ENCODE assay signal across 17 cellular contexts in the genomic region with DNA sequence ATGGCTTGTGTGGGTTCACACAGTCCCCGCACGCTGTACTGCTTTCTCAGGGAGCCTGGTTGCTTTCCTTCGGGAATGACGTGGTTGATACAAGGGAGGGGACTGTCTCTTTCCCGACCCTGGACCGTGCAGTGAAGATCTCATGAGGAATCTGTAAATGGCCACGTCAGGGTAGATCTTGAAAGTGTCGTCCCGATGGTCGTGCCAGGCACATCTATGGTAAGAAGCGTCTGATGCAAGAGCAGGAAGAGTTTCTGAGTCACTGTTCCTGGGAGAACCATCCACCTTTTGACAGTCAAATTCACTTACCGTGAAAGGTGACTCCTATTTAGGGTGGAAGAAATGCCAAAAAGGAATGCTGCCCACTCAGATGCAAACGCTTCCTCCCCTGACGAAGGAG.
DNase-seq lines count a peak whose midpoint lies in the region; ATAC-seq and TF ChIP-seq lines count a peak whose summit lies in the region.
"Had no signal": no experiment of that assay in that cellular context is flagged by ENCODE, and none has a peak within 500 bp of the region (broad histone marks: within the 10 kb centered on the region; RNA-seq: fewer than 3 reads in every experiment).

No MANE protein-coding gene starts in this region.

- TF ChIP-seq POLR2A in sigmoid colon (IDR thresholded peaks at IDR 0.05): no peak

- CTCF ChIA-PET in WTC11 (lab: Charles Lee): no interaction called here
- CTCF ChIA-PET in activated CD4-positive, alpha-beta memory T cell treated with anti-CD3 and anti-CD28 coated beads, Interleukin-2, amount 10 ng/mL, durations not matched to agents 7 days and 5 days (lab: Charles Lee): no interaction called here

- no peak overlapping the region for H2BK120ac ChIP-seq in mesenchymal stem cell (ENCODE audit: low read depth, low read length)

- H3K4me1 Mint-ChIP-seq in CD14-positive monocyte (no peaks in the 10 kb centered on the region), WTC11 (peaks cover 9% of the 10 kb centered on the region), neural progenitor cell (no peaks in the 10 kb centered on the region)
- H3K4me1 Mint-ChIP-seq in activated CD4-positive, alpha-beta memory T cell treated with anti-CD3 and anti-CD28 coated beads, Interleukin-2, amount 10 ng/mL, durations not matched to agents 7 days and 5 days: no peaks in the 10 kb centered on the region

- no peak overlapping the region for H3K14ac ChIP-seq in mesenchymal stem cell (ENCODE audit: low read length in 2 of 2)

- TF ChIP-seq CTCF in CD14-positive monocyte (IDR thresholded peaks at IDR 0.05) (no peak), WTC11 (IDR thresholded peaks at IDR 0.05) (no peak), neural progenitor cell (IDR thresholded peaks at IDR 0.05) (no peak), sigmoid colon (IDR thresholded peaks at IDR 0.05) (no peak)

- H2BK12ac ChIP-seq in mesenchymal stem cell (ENCODE audit: low read length in 2 of 2): no peak overlapping the region

- TF ChIP-seq EP300 in sigmoid colon (IDR thresholded peaks at IDR 0.05): no peak

- no peaks in the 10 kb centered on the region for H3K4me1 ChIP-seq in neural progenitor cell
- H3K4me1 ChIP-seq in sigmoid colon: no peaks in the 10 kb centered on the region
- peaks cover 2% of the 10 kb centered on the region for H3K4me1 ChIP-seq in mesenchymal stem cell (ENCODE audit: control insufficient read depth, insufficient read depth, low read depth, low read length)
- H3K4me1 ChIP-seq: BLaER1 had no signal

- no peaks in the 10 kb centered on the region for H3K79me2 ChIP-seq in neural progenitor cell (ENCODE audit: low read depth)

- no peak overlapping the region for H3K4me3 ChIP-seq in neural progenitor cell
- no peak overlapping the region for H3K4me3 ChIP-seq in sigmoid colon
- no peak overlapping the region for H3K4me3 ChIP-seq in mesenchymal stem cell (ENCODE audit: insufficient read depth in 1 of 2, low read depth in 1 of 2, low read length in 2 of 2)
- H3K4me3 ChIP-seq: BLaER1, GM12878 had no signal

- 89 to 90% methylated on average over 14 of the region's 14 CpGs for WGBS in sigmoid colon, 2 donors
- WGBS in mesenchymal stem cell: 76% methylated on average over 14 of the region's 14 CpGs

- no peak overlapping the region for H2AFZ ChIP-seq in neural progenitor cell (replicated peaks)
- no peak overlapping the region for H2AFZ ChIP-seq in mesenchymal stem cell (ENCODE audit: low read depth, low read length)

- H3K27me3 ChIP-seq in neural progenitor cell (no peaks in the 10 kb centered on the region), sigmoid colon (peaks cover 0 to 4% (median 0%) of the 10 kb centered on the region in 3 donors), mesenchymal stem cell (ENCODE audit: control insufficient read depth in 1 of 2, insufficient read depth in 1 of 2, low read length in 2 of 2) (no peaks in the 10 kb centered on the region)
- H3K27me3 ChIP-seq: BLaER1 had no signal

- H4K91ac ChIP-seq in mesenchymal stem cell (ENCODE audit: low read length): no peak overlapping the region

- H2BK5ac ChIP-seq in mesenchymal stem cell (ENCODE audit: low read depth, low read length, poor library complexity, severe bottlenecking): no peak overlapping the region

- no peaks in the 10 kb centered on the region for H3K79me1 ChIP-seq in mesenchymal stem cell (replicated peaks; ENCODE audit: low read length, poor library complexity, severe bottlenecking)

- H3K4ac ChIP-seq in mesenchymal stem cell (ENCODE audit: low read depth in 1 of 2, low read length in 2 of 2): no peak overlapping the region

- no peak for ATAC-seq in WTC11
- ATAC-seq: CD8-positive, alpha-beta T cell; GM12878 had no signal

- H3F3A ChIP-seq in neural progenitor cell (ENCODE audit: low read depth): no peaks in the 10 kb centered on the region

- peaks cover 19 to 43% (median 30%) of the 10 kb centered on the region in 7 donors for H3K9me3 Mint-ChIP-seq in CD14-positive monocyte
- peaks cover 47% of the 10 kb centered on the region for H3K9me3 Mint-ChIP-seq in WTC11
- peaks cover 6% of the 10 kb centered on the region for H3K9me3 Mint-ChIP-seq in neural progenitor cell
- peaks cover 13% of the 10 kb centered on the region for H3K9me3 Mint-ChIP-seq in activated CD4-positive, alpha-beta memory T cell treated with anti-CD3 and anti-CD28 coated beads, Interleukin-2, amount 10 ng/mL, durations not matched to agents 7 days and 5 days

- H3K4me2 ChIP-seq in neural progenitor cell (no peak overlapping the region), mesenchymal stem cell (ENCODE audit: low read length, poor library complexity, severe bottlenecking) (no peak overlapping the region)
- H3K4me2 ChIP-seq: BLaER1 had no signal

- POLR2A ChIA-PET in WTC11 (lab: Charles Lee): no interaction called here
- POLR2A ChIA-PET in activated CD4-positive, alpha-beta memory T cell treated with anti-CD3 and anti-CD28 coated beads, Interleukin-2, amount 10 ng/mL, durations not matched to agents 7 days and 5 days (lab: Charles Lee): no interaction called here

- no peaks in the 10 kb centered on the region for H3K36me3 Mint-ChIP-seq in CD14-positive monocyte
- peaks cover 27% of the 10 kb centered on the region for H3K36me3 Mint-ChIP-seq in WTC11
- no peaks in the 10 kb centered on the region for H3K36me3 Mint-ChIP-seq in neural progenitor cell
- peaks cover 3% of the 10 kb centered on the region for H3K36me3 Mint-ChIP-seq in activated CD4-positive, alpha-beta memory T cell treated with anti-CD3 and anti-CD28 coated beads, Interleukin-2, amount 10 ng/mL, durations not matched to agents 7 days and 5 days (ENCODE audit: low read depth)
- H3K36me3 Mint-ChIP-seq: CD8-positive, alpha-beta T cell had no signal

- H3K36me3 ChIP-seq in neural progenitor cell (no peaks in the 10 kb centered on the region), sigmoid colon (no peaks in the 10 kb centered on the region), mesenchymal stem cell (ENCODE audit: control insufficient read depth in 1 of 2, insufficient read depth in 2 of 2, low read depth in 1 of 2, low read length in 2 of 2) (no peaks in the 10 kb centered on the region)
- H3K36me3 ChIP-seq: BLaER1 had no signal

- no peaks in the 10 kb centered on the region for H4K20me1 ChIP-seq in neural progenitor cell (ENCODE audit: low read depth)
- H4K20me1 ChIP-seq: BLaER1 had no signal

- H3K27ac ChIP-seq in neural progenitor cell (no peak overlapping the region), sigmoid colon (no peak overlapping the region), mesenchymal stem cell (ENCODE audit: low read length, poor library complexity, severe bottlenecking) (no peak overlapping the region)
- H3K27ac ChIP-seq: BLaER1, HL-60 had no signal

- H3K4me3 Mint-ChIP-seq in CD14-positive monocyte (no peak overlapping the region), WTC11 (no peak overlapping the region), neural progenitor cell (no peak overlapping the region)
- H3K4me3 Mint-ChIP-seq in activated CD4-positive, alpha-beta memory T cell treated with anti-CD3 and anti-CD28 coated beads, Interleukin-2, amount 10 ng/mL, durations not matched to agents 7 days and 5 days: no peak overlapping the region
- H3K4me3 Mint-ChIP-seq: CD8-positive, alpha-beta T cell; H9 had no signal

- no peak overlapping the region for H3K23ac ChIP-seq in mesenchymal stem cell (ENCODE audit: low read length in 2 of 2)

- DNase-seq in CD14-positive monocyte (ENCODE audit: low spot score): peak; percentile 6
- no peak for DNase-seq in WTC11 (ENCODE audit: low spot score)
- no peak for DNase-seq in neural progenitor cell (ENCODE audit: low spot score)
- DNase-seq in sigmoid colon: peak; percentile 21
- DNase-seq in activated CD4-positive, alpha-beta memory T cell treated with anti-CD3 and anti-CD28 coated beads, Interleukin-2, amount 10 ng/mL, durations not matched to agents 7 days and 5 days: no peak
- DNase-seq in epidermal melanocyte (ENCODE audit: insufficient read length, low spot score): no peak
- DNase-seq in mesenchymal stem cell: no peak
- DNase-seq: 8988T; Calu3; CD8-positive, alpha-beta T cell; DMS53; DND-41; EL; H9 had no signal

- H3K27me3 Mint-ChIP-seq in CD14-positive monocyte (ENCODE audit: low read depth in 3 of 3) (peaks cover 0 to 2% (median 1%) of the 10 kb centered on the region in 3 donors), WTC11 (ENCODE audit: low read depth) (peaks cover 7% of the 10 kb centered on the region), neural progenitor cell (ENCODE audit: insufficient read depth, low read depth) (peaks cover 11% of the 10 kb centered on the region)
- no peaks in the 10 kb centered on the region for H3K27me3 Mint-ChIP-seq in activated CD4-positive, alpha-beta memory T cell treated with anti-CD3 and anti-CD28 coated beads, Interleukin-2, amount 10 ng/mL, durations not matched to agents 7 days and 5 days

- no peaks in the 10 kb centered on the region for H3K9me3 ChIP-seq in neural progenitor cell (ENCODE audit: low read depth)
- H3K9me3 ChIP-seq in sigmoid colon: peaks cover 0 to 2% (median 0%) of the 10 kb centered on the region in 4 donors
- H3K9me3 ChIP-seq in mesenchymal stem cell (ENCODE audit: control insufficient read depth, low read length): peaks cover 11% of the 10 kb centered on the region

- no peak overlapping the region for H2BK15ac ChIP-seq in mesenchymal stem cell (ENCODE audit: low read depth, poor library complexity, severe bottlenecking)

- no peak overlapping the region for H3K18ac ChIP-seq in mesenchymal stem cell (ENCODE audit: low read depth in 1 of 2, low read length in 2 of 2)

- intact Hi-C loops in CD14-positive monocyte (cut with micrococcal nuclease) (no loop called here), sigmoid colon (cut with DNase I) (no loop called here)

- H3K9ac ChIP-seq in neural progenitor cell: no peak overlapping the region
- H3K9ac ChIP-seq in mesenchymal stem cell (ENCODE audit: low read length): no peak overlapping the region
- H3K9ac ChIP-seq: BLaER1 had no signal

- H2AK5ac ChIP-seq in mesenchymal stem cell (ENCODE audit: low read length, severe bottlenecking): no peak overlapping the region

- H3K27ac Mint-ChIP-seq in CD14-positive monocyte (no peak overlapping the region), WTC11 (peak overlapping the region; percentile 45; the same call in 1 of the 2 replicates), neural progenitor cell (peak overlapping the region; percentile 35)
- no peak overlapping the region for H3K27ac Mint-ChIP-seq in activated CD4-positive, alpha-beta memory T cell treated with anti-CD3 and anti-CD28 coated beads, Interleukin-2, amount 10 ng/mL, durations not matched to agents 7 days and 5 days

- no peak overlapping the region for H4K8ac ChIP-seq in mesenchymal stem cell (ENCODE audit: low read length)

TF ChIP-seq in WTC11, 78 proteins besides CTCF, POLR2A, EP300 and RAD21 (continues in another document):
- TF ChIP-seq CREB1 (CRISPR knock-in tag; IDR thresholded peaks at IDR 0.05): no peak
- TF ChIP-seq CDX4 (CRISPR knock-in tag; IDR thresholded peaks at IDR 0.05; ENCODE audit: borderline replicate concordance): no peak

Comparison
In these comparisons a context has a peak if more than half of its experiments do, and no peak if none do; other contexts are left out.
1. DNase-seq: peak in CD14-positive monocyte (single experiment) and sigmoid colon (single experiment); none in WTC11 (single experiment), neural progenitor cell (single experiment), activated CD4-positive, alpha-beta memory T cell treated with anti-CD3 and anti-CD28 coated beads, Interleukin-2, amount 10 ng/mL, durations not matched to agents 7 days and 5 days (single experiment), epidermal melanocyte (single experiment) and mesenchymal stem cell (single experiment).
2. H3K27ac Mint-ChIP-seq: peak in WTC11 (single experiment) and neural progenitor cell (single experiment); none in CD14-positive monocyte (0 of 7) and activated CD4-positive, alpha-beta memory T cell treated with anti-CD3 and anti-CD28 coated beads, Interleukin-2, amount 10 ng/mL, durations not matched to agents 7 days and 5 days (single experiment).